8 cellular contexts compared by ENCODE assay signal in genomic region chr19:38849746-38850230, GRCh38. TPM values are rescaled to one million over a fixed set of nuclear protein-coding genes. Genes with fewer than 3 reads are reported as not detected.
DNase-seq lines count a peak whose midpoint lies in the region; ATAC-seq and TF ChIP-seq lines count a peak whose summit lies in the region.

Gene HNRNPL, minus strand, starts transcription at chr19:38849986. Its CDS starts 20 bp downstream, at chr19:38849966.

- BruUV-seq in MCF 10A (replicated peaks; lab: Mats Ljungman, UMichigan), result no TSS peak

- H3K9me3 ChIP-seq in T-helper 17 cell (ENCODE audit: control insufficient read depth, low read length, poor library complexity, severe bottlenecking), result no peaks in the 10 kb centered on the region

- POLR2A ChIA-PET in MCF 10A (lab: Yijun Ruan, JAX), result interaction anchor here (0.7 to 2.7 kb wide), 22 partner anchors 11 to 919 kb away, joined by 3 to 59 read pairs (median 4); partner anchors contain the start of genes ACTN4, ECH1, EIF3K and MRPS12

- peak within 1 kb of the TSS; percentile 99 for H3K27ac ChIP-seq in layer of hippocampus (ENCODE audit: low read depth, low read length)

- H3K4me3 Mint-ChIP-seq in T-helper 17 cell (peak within 1 kb of the TSS; percentile 97), MCF 10A (ENCODE audit: unreplicated experiment) (peak within 1 kb of the TSS; percentile 97)

- no peaks in the 10 kb centered on the region for H3K9me3 Mint-ChIP-seq in MCF 10A (ENCODE audit: unreplicated experiment)

- H3K4me1 Mint-ChIP-seq in T-helper 17 cell (peaks cover 44% of the 10 kb centered on the region), MCF 10A (ENCODE audit: insufficient read depth, unreplicated experiment) (peaks cover 18% of the 10 kb centered on the region)

- H3K27me3 Mint-ChIP-seq in T-helper 17 cell (no peaks in the 10 kb centered on the region), MCF 10A (ENCODE audit: insufficient read depth, unreplicated experiment) (no peaks in the 10 kb centered on the region)

- peak within 1 kb of the TSS; percentile 98 for H3K27ac Mint-ChIP-seq in T-helper 17 cell
- peak within 1 kb of the TSS; percentile 99 for H3K27ac Mint-ChIP-seq in MCF 10A (ENCODE audit: low read depth, unreplicated experiment)

- H3K36me3 Mint-ChIP-seq in T-helper 17 cell (ENCODE audit: low read depth) (peaks cover 7% of the 10 kb centered on the region), MCF 10A (ENCODE audit: insufficient read depth, unreplicated experiment) (peaks cover 51% of the 10 kb centered on the region)

- H3K27me3 ChIP-seq in layer of hippocampus (ENCODE audit: control insufficient read depth, insufficient read depth, low read length), result no peaks in the 10 kb centered on the region

- TF ChIP-seq CTCF in MCF 10A (IDR thresholded peaks at IDR 0.05; ENCODE audit: unreplicated experiment), result no peak

- peak in 2 of 3 donors; percentile 98 to 99 for DNase-seq in T-helper 17 cell
- no peak for DNase-seq in MCF 10A (ENCODE audit: unreplicated experiment)
- peak; percentile 97 for DNase-seq in stimulated activated CD8-positive, alpha-beta memory T cell treated with anti-CD3 and anti-CD28 coated beads, Interleukin-15, amount 100 ng/mL, for 24 hours (ENCODE audit: low read depth)
- no peak for DNase-seq in OCI-M1 (lab: John Stamatoyannopoulos, UW)
- no peak for DNase-seq in NCI-H526 (lab: John Stamatoyannopoulos, UW)

- CTCF ChIA-PET in MCF 10A (lab: Yijun Ruan, JAX), result interaction anchor here (0.7 to 1.8 kb wide), 2 partner anchors 10 to 1196 kb away, joined by 5 to 15 read pairs; no protein-coding TSS in a partner anchor

- intact Hi-C loops in MCF 10A (cut with micrococcal nuclease), result loop anchor here (1.0 to 5.0 kb wide), 3 partner anchors 50 to 197 kb away; partner anchors contain the start of genes MRPS12, NFKBIB, SARS2 and SIRT2

- ATAC-seq in GM18861 (IDR thresholded peaks at IDR 0.05; ENCODE audit: unreplicated experiment), result peak; percentile 35
- ATAC-seq in HG02973 (IDR thresholded peaks at IDR 0.05; ENCODE audit: unreplicated experiment), result peak; percentile 49
- ATAC-seq in T-helper 17 cell, result peak; percentile 74

RNA-seq across cellular contexts. Expression of gene HNRNPL, which starts in this region (rescaled TPM):
- total RNA-seq in T-helper 17 cell, result 100 to 1,000 TPM; 477 to 480 TPM
- total RNA-seq in MCF 10A (2022), result 288 and 421 TPM in 2 replicates

Comparison
In these comparisons a context has a peak if more than half of its experiments do, and no peak if none do; other contexts are left out.
1. DNase-seq: peak in T-helper 17 cell (2 of 3) and stimulated activated CD8-positive, alpha-beta memory T cell treated with anti-CD3 and anti-CD28 coated beads, Interleukin-15, amount 100 ng/mL, for 24 hours (single experiment); none in MCF 10A (single experiment), OCI-M1 (single experiment) and NCI-H526 (0 of 2).
2. Peak in every context shown above with its lines, with median percentiles within 50 percentile points of each other: ATAC-seq.